8 cellular contexts compared by ENCODE assay signal in genomic region chr9:98108540-98109031, GRCh38. TPM values are rescaled to one million over a fixed set of nuclear protein-coding genes. Genes with fewer than 3 reads are reported as not detected.
A peak's percentile ranks its signal among the peaks of the same experiment; 100 is the strongest.
DNase-seq lines count a peak whose midpoint lies in the region; ATAC-seq lines count a peak whose summit lies in the region.

No MANE protein-coding gene starts in this region.

- H3K4me3 Mint-ChIP-seq in activated naive CD4-positive, alpha-beta T cell treated with anti-CD3 and anti-CD28 coated beads, Interleukin-2, amount 10 ng/mL, durations not matched to agents 7 days and 5 days = peak overlapping the region; percentile 48
- H3K4me3 Mint-ChIP-seq in activated CD4-positive, alpha-beta memory T cell treated with anti-CD3 and anti-CD28 coated beads for 36 hours = peak overlapping the region; percentile 62
- H3K4me3 Mint-ChIP-seq in stimulated activated naive CD8-positive, alpha-beta T cell treated with anti-CD3 and anti-CD28 coated beads, Interleukin-15, Interleukin-2, amounts not matched to agents 100 ng/mL and 50 ng/mL, for 24 hours = peak overlapping the region; percentile 64

- H3K9me3 Mint-ChIP-seq in activated naive CD4-positive, alpha-beta T cell treated with anti-CD3 and anti-CD28 coated beads, Interleukin-2, amount 10 ng/mL, durations not matched to agents 7 days and 5 days = no peaks in the 10 kb centered on the region
- no peaks in the 10 kb centered on the region for H3K9me3 Mint-ChIP-seq in activated CD4-positive, alpha-beta memory T cell treated with anti-CD3 and anti-CD28 coated beads for 36 hours
- no peaks in the 10 kb centered on the region for H3K9me3 Mint-ChIP-seq in stimulated activated naive CD8-positive, alpha-beta T cell treated with anti-CD3 and anti-CD28 coated beads, Interleukin-15, Interleukin-2, amounts not matched to agents 100 ng/mL and 50 ng/mL, for 24 hours

- intact Hi-C loops in activated CD4-positive, alpha-beta memory T cell treated with anti-CD3 and anti-CD28 coated beads for 36 hours (cut with micrococcal nuclease) = loop anchor here (1.0 kb wide), 1 partner anchor 10 kb away; no protein-coding TSS in a partner anchor

- H3K27ac Mint-ChIP-seq in activated naive CD4-positive, alpha-beta T cell treated with anti-CD3 and anti-CD28 coated beads, Interleukin-2, amount 10 ng/mL, durations not matched to agents 7 days and 5 days = peak overlapping the region; percentile 99
- peak overlapping the region; percentile 97 for H3K27ac Mint-ChIP-seq in activated CD4-positive, alpha-beta memory T cell treated with anti-CD3 and anti-CD28 coated beads for 36 hours
- peak overlapping the region; percentile 95 for H3K27ac Mint-ChIP-seq in stimulated activated naive CD8-positive, alpha-beta T cell treated with anti-CD3 and anti-CD28 coated beads, Interleukin-15, Interleukin-2, amounts not matched to agents 100 ng/mL and 50 ng/mL, for 24 hours

- peaks cover 75% of the 10 kb centered on the region for H3K36me3 Mint-ChIP-seq in activated naive CD4-positive, alpha-beta T cell treated with anti-CD3 and anti-CD28 coated beads, Interleukin-2, amount 10 ng/mL, durations not matched to agents 7 days and 5 days
- peaks cover 60% of the 10 kb centered on the region for H3K36me3 Mint-ChIP-seq in activated CD4-positive, alpha-beta memory T cell treated with anti-CD3 and anti-CD28 coated beads for 36 hours
- H3K36me3 Mint-ChIP-seq in stimulated activated naive CD8-positive, alpha-beta T cell treated with anti-CD3 and anti-CD28 coated beads, Interleukin-15, Interleukin-2, amounts not matched to agents 100 ng/mL and 50 ng/mL, for 24 hours (ENCODE audit: low read depth) = peaks cover 78% of the 10 kb centered on the region

- H3K4me1 Mint-ChIP-seq in activated naive CD4-positive, alpha-beta T cell treated with anti-CD3 and anti-CD28 coated beads, Interleukin-2, amount 10 ng/mL, durations not matched to agents 7 days and 5 days = peaks cover 96% of the 10 kb centered on the region
- H3K4me1 Mint-ChIP-seq in activated CD4-positive, alpha-beta memory T cell treated with anti-CD3 and anti-CD28 coated beads for 36 hours (ENCODE audit: low read depth) = peaks cover 80% of the 10 kb centered on the region
- H3K4me1 Mint-ChIP-seq in stimulated activated naive CD8-positive, alpha-beta T cell treated with anti-CD3 and anti-CD28 coated beads, Interleukin-15, Interleukin-2, amounts not matched to agents 100 ng/mL and 50 ng/mL, for 24 hours (ENCODE audit: low read depth) = peaks cover 77% of the 10 kb centered on the region

- peak; percentile 45 for ATAC-seq in HG03039 (IDR thresholded peaks at IDR 0.05; ENCODE audit: unreplicated experiment)

- peak; percentile 63 for DNase-seq in activated naive CD4-positive, alpha-beta T cell treated with anti-CD3 and anti-CD28 coated beads, Interleukin-2, amount 10 ng/mL, durations not matched to agents 7 days and 5 days
- DNase-seq in activated naive CD4-positive, alpha-beta T cell treated with anti-CD3 and anti-CD28 coated beads, Interleukin-2, amount 50 U/mL, for 16 hours = no peak
- peak; percentile 51 for DNase-seq in activated CD4-positive, alpha-beta memory T cell treated with anti-CD3 and anti-CD28 coated beads for 36 hours
- DNase-seq in hippocampal formation (lab: John Stamatoyannopoulos, UW) = no peak
- no peak for DNase-seq in NCI-H2029 (lab: John Stamatoyannopoulos, UW)
- DNase-seq in stimulated activated CD4-positive, alpha-beta T cell treated with anti-CD3 and anti-CD28 coated beads, Interleukin-4, amount 100 ng/mL, for 1 hour = no peak

- POLR2A ChIA-PET in activated CD4-positive, alpha-beta memory T cell treated with anti-CD3 and anti-CD28 coated beads for 36 hours (lab: Charles Lee) = interaction anchor here (0.8 to 3.3 kb wide), 4 partner anchors 10 to 123 kb away, joined by 3 to 26 read pairs (median 6); partner anchors contain the start of genes NANS and TRIM14

- no peaks in the 10 kb centered on the region for H3K27me3 Mint-ChIP-seq in activated naive CD4-positive, alpha-beta T cell treated with anti-CD3 and anti-CD28 coated beads, Interleukin-2, amount 10 ng/mL, durations not matched to agents 7 days and 5 days
- H3K27me3 Mint-ChIP-seq in activated CD4-positive, alpha-beta memory T cell treated with anti-CD3 and anti-CD28 coated beads for 36 hours = no peaks in the 10 kb centered on the region
- no peaks in the 10 kb centered on the region for H3K27me3 Mint-ChIP-seq in stimulated activated naive CD8-positive, alpha-beta T cell treated with anti-CD3 and anti-CD28 coated beads, Interleukin-15, Interleukin-2, amounts not matched to agents 100 ng/mL and 50 ng/mL, for 24 hours

- CTCF ChIA-PET in activated naive CD4-positive, alpha-beta T cell treated with anti-CD3 and anti-CD28 coated beads, Interleukin-2, amount 10 ng/mL, durations not matched to agents 7 days and 5 days (lab: Charles Lee) = interaction anchor here (2.3 kb wide), 1 partner anchor 10 kb away, joined by 10 read pairs; the partner anchor contains the start of gene TRIM14
- CTCF ChIA-PET in activated CD4-positive, alpha-beta memory T cell treated with anti-CD3 and anti-CD28 coated beads for 36 hours (lab: Charles Lee) = interaction anchor here (0.6 to 2.2 kb wide), 3 partner anchors 10 to 1033 kb away, joined by 3 to 10 read pairs (median 5); partner anchors contain the start of gene TRIM14

RNA-seq across cellular contexts. Expression of gene TRIM14, which starts 10.4 kb away (rescaled TPM):
- 10 to 100 TPM; 49.1 to 52.7 TPM for total RNA-seq in activated CD4-positive, alpha-beta memory T cell treated with anti-CD3 and anti-CD28 coated beads for 36 hours

RNA-seq across cellular contexts. Expression of gene NANS, which starts 52.1 kb away (rescaled TPM):
- 10 to 100 TPM; 48.4 to 51.9 TPM for total RNA-seq in activated CD4-positive, alpha-beta memory T cell treated with anti-CD3 and anti-CD28 coated beads for 36 hours

Comparison
In these comparisons a context has a peak if more than half of its experiments do, and no peak if none do; other contexts are left out.
1. DNase-seq: peak in activated naive CD4-positive, alpha-beta T cell treated with anti-CD3 and anti-CD28 coated beads, Interleukin-2, amount 10 ng/mL, durations not matched to agents 7 days and 5 days (single experiment) and activated CD4-positive, alpha-beta memory T cell treated with anti-CD3 and anti-CD28 coated beads for 36 hours (single experiment); none in activated naive CD4-positive, alpha-beta T cell treated with anti-CD3 and anti-CD28 coated beads, Interleukin-2, amount 50 U/mL, for 16 hours (single experiment), hippocampal formation (0 of 2), NCI-H2029 (single experiment) and stimulated activated CD4-positive, alpha-beta T cell treated with anti-CD3 and anti-CD28 coated beads, Interleukin-4, amount 100 ng/mL, for 1 hour (single experiment).
2. Peak in every context shown above with its lines, with median percentiles within 50 percentile points of each other: H3K27ac Mint-ChIP-seq and H3K4me3 Mint-ChIP-seq.